ENCODE assay signal across 22 cellular contexts in genomic region chr17:45688353-45688752, GRCh38.
DNase-seq lines count a peak whose midpoint lies in the region; ATAC-seq and TF ChIP-seq lines count a peak whose summit lies in the region.
"Had no signal": no experiment of that assay in that cellular context is flagged by ENCODE, and none has a peak within 500 bp of the region (broad histone marks: within the 10 kb centered on the region; RNA-seq: fewer than 3 reads in every experiment).

No MANE protein-coding gene starts in this region.

- no peak for ATAC-seq in HG03442 (IDR thresholded peaks at IDR 0.05; ENCODE audit: unreplicated experiment)
- ATAC-seq: left lung, Right ventricle myocardium inferior had no signal

- DNase-seq in ELF-1 (ENCODE audit: low read depth, low spot score) (peak; percentile 24), NCI-H2171 (lab: John Stamatoyannopoulos, UW) (peak; percentile 73), pons (ENCODE audit: low spot score) (peak; percentile 46), HT-29 (ENCODE audit: low spot score) (no peak)
- no peak for DNase-seq in activated naive CD4-positive, alpha-beta T cell treated with anti-CD3 and anti-CD28 coated beads for 36 hours
- DNase-seq: activated CD4-positive, alpha-beta T cell treated with anti-CD3 and anti-CD28 coated beads for 4 hours; activated effector memory CD4-positive, alpha-beta T cell treated with Interleukin-2 at 50 U/mL for 16 hours; activated naive CD8-positive, alpha-beta T cell treated with anti-CD3 and anti-CD28 coated beads, Interleukin-2, amount 10 ng/mL, durations not matched to agents 7 days and 5 days; activated T-cell treated with anti-CD3 and anti-CD28 coated beads for 4 hours; Caco-2; DMS79 treated with DMSO at 0.1 percent for 48 hours; left lung; NCI-H1092 treated with DMSO at 0.1 percent for 48 hours; NCI-H2029 treated with DMSO at 0.1 percent for 48 hours; NCI-H446; small intestine; stimulated activated CD4-positive, alpha-beta T cell treated with anti-CD3 and anti-CD28 coated beads, Interleukin-1b, Interleukin-23, amount 100 ng/mL, for 48 hours had no signal

- no peaks in the 10 kb centered on the region for H3K36me3 Mint-ChIP-seq in brain
- no peaks in the 10 kb centered on the region for H3K36me3 Mint-ChIP-seq in activated naive CD4-positive, alpha-beta T cell treated with anti-CD3 and anti-CD28 coated beads for 36 hours (ENCODE audit: low read depth)
- H3K36me3 Mint-ChIP-seq: activated naive CD8-positive, alpha-beta T cell treated with anti-CD3 and anti-CD28 coated beads, Interleukin-2, amount 10 ng/mL, durations not matched to agents 7 days and 5 days had no signal

- no peak overlapping the region for H3K4me3 Mint-ChIP-seq in brain
- no peak overlapping the region for H3K4me3 Mint-ChIP-seq in activated naive CD4-positive, alpha-beta T cell treated with anti-CD3 and anti-CD28 coated beads for 36 hours
- H3K4me3 Mint-ChIP-seq: activated naive CD8-positive, alpha-beta T cell treated with anti-CD3 and anti-CD28 coated beads, Interleukin-2, amount 10 ng/mL, durations not matched to agents 7 days and 5 days; dendritic cell treated with granulocyte-macrophage colony-stimulating factor and Interleukin-4, amounts not matched to agents 40 ng/mL and 50 ng/mL, for 4 days; T-helper 2 cell treated with Interferon-gamma antibody and Interleukin-4, amounts not matched to agents 5 μg/mL and 100 μg/mL, for 36 hours had no signal

- H3K4me1 Mint-ChIP-seq in brain, result peaks cover 36% of the 10 kb centered on the region
- no peaks in the 10 kb centered on the region for H3K4me1 Mint-ChIP-seq in activated naive CD4-positive, alpha-beta T cell treated with anti-CD3 and anti-CD28 coated beads for 36 hours (ENCODE audit: low read depth)
- H3K4me1 Mint-ChIP-seq: activated naive CD8-positive, alpha-beta T cell treated with anti-CD3 and anti-CD28 coated beads, Interleukin-2, amount 10 ng/mL, durations not matched to agents 7 days and 5 days had no signal

- TF ChIP-seq CTCF in brain (conservative IDR thresholded peaks at IDR 0.05), result no peak

- H3K27me3 Mint-ChIP-seq in brain, result peaks cover 3% of the 10 kb centered on the region
- peaks cover 19% of the 10 kb centered on the region for H3K27me3 Mint-ChIP-seq in activated naive CD4-positive, alpha-beta T cell treated with anti-CD3 and anti-CD28 coated beads for 36 hours (ENCODE audit: low read depth)

- no peaks in the 10 kb centered on the region for H3K9me3 Mint-ChIP-seq in brain
- no peaks in the 10 kb centered on the region for H3K9me3 Mint-ChIP-seq in activated naive CD4-positive, alpha-beta T cell treated with anti-CD3 and anti-CD28 coated beads for 36 hours
- H3K9me3 Mint-ChIP-seq: activated naive CD8-positive, alpha-beta T cell treated with anti-CD3 and anti-CD28 coated beads, Interleukin-2, amount 10 ng/mL, durations not matched to agents 7 days and 5 days; dendritic cell treated with granulocyte-macrophage colony-stimulating factor and Interleukin-4, amounts not matched to agents 40 ng/mL and 50 ng/mL, for 4 days; T-helper 2 cell treated with Interferon-gamma antibody and Interleukin-4, amounts not matched to agents 5 μg/mL and 100 μg/mL, for 36 hours had no signal

- intact Hi-C loops in activated naive CD4-positive, alpha-beta T cell treated with anti-CD3 and anti-CD28 coated beads for 36 hours (cut with micrococcal nuclease), result no loop called here

- H3K27ac Mint-ChIP-seq in brain, result peak overlapping the region in 3 of 5 experiments; percentile 32 to 48 (median 42)
- H3K27ac Mint-ChIP-seq in activated naive CD4-positive, alpha-beta T cell treated with anti-CD3 and anti-CD28 coated beads for 36 hours, result no peak overlapping the region
- H3K27ac Mint-ChIP-seq: activated naive CD8-positive, alpha-beta T cell treated with anti-CD3 and anti-CD28 coated beads, Interleukin-2, amount 10 ng/mL, durations not matched to agents 7 days and 5 days; dendritic cell treated with granulocyte-macrophage colony-stimulating factor and Interleukin-4, amounts not matched to agents 40 ng/mL and 50 ng/mL, for 4 days; T-helper 2 cell treated with Interferon-gamma antibody and Interleukin-4, amounts not matched to agents 5 μg/mL and 100 μg/mL, for 36 hours had no signal

- CTCF ChIA-PET in activated naive CD4-positive, alpha-beta T cell treated with anti-CD3 and anti-CD28 coated beads for 36 hours (lab: Charles Lee), result no interaction called here

Comparison
In these comparisons a context has a peak if more than half of its experiments do, and no peak if none do; other contexts are left out.
1. DNase-seq: peak in ELF-1 (single experiment), NCI-H2171 (single experiment) and pons (single experiment); none in HT-29 (single experiment) and activated naive CD4-positive, alpha-beta T cell treated with anti-CD3 and anti-CD28 coated beads for 36 hours (single experiment).